5 cellular contexts compared by ENCODE assay signal in genomic region chr4:19838858-19839257, GRCh38.
"Had no signal": no experiment of that assay in that cellular context is flagged by ENCODE, and none has a peak within 500 bp of the region (broad histone marks: within the 10 kb centered on the region; RNA-seq: fewer than 3 reads in every experiment).

No MANE protein-coding gene starts in this region.

- H3K4me3 ChIP-seq: K562 had no signal

- H3K27ac ChIP-seq: HL-60 had no signal

- DNase-seq: IMR-90, KBM-7 had no signal

- ATAC-seq: HepG2, K562 had no signal
